In genomic region chr6:157159339-157159738, GRCh38 we compare ENCODE assay signal across 15 cellular contexts.
"Had no signal": no experiment of that assay in that cellular context is flagged by ENCODE, and none has a peak within 500 bp of the region (broad histone marks: within the 10 kb centered on the region; RNA-seq: fewer than 3 reads in every experiment).

No MANE protein-coding gene starts in this region.

- H3K4me1 ChIP-seq: spleen, tibial artery had no signal

- H3K9me3 ChIP-seq: spleen, tibial artery had no signal

- H3K4me3 ChIP-seq: spleen, tibial artery had no signal

- ATAC-seq: activated CD4-positive, alpha-beta T cell treated with anti-CD3 and anti-CD28 coated beads for 36 hours; left ventricle myocardium superior; naive thymus-derived CD8-positive, alpha-beta T cell had no signal

- H3K4me1 Mint-ChIP-seq: activated CD4-positive, alpha-beta T cell treated with anti-CD3 and anti-CD28 coated beads for 36 hours had no signal

- H3K27ac ChIP-seq: spleen, tibial artery, WERI-Rb-1 had no signal

- H3K27me3 Mint-ChIP-seq: activated CD4-positive, alpha-beta T cell treated with anti-CD3 and anti-CD28 coated beads for 36 hours; activated naive CD8-positive, alpha-beta T cell treated with anti-CD3 and anti-CD28 coated beads, Interleukin-2, amount 10 ng/mL, durations not matched to agents 7 days and 5 days; naive thymus-derived CD8-positive, alpha-beta T cell had no signal

- H3K27ac Mint-ChIP-seq: activated CD4-positive, alpha-beta T cell treated with anti-CD3 and anti-CD28 coated beads for 36 hours; activated naive CD8-positive, alpha-beta T cell treated with anti-CD3 and anti-CD28 coated beads, Interleukin-2, amount 10 ng/mL, durations not matched to agents 7 days and 5 days; activated T-helper 1 cell treated with anti-CD3 and anti-CD28 coated beads, Interleukin-12 subunit alpha, Interleukin-12 subunit beta, Interleukin-2, Interleukin-4 antibody, amounts not matched to agents 30 ng/mL and 10 ng/mL and 1 ng/mL, durations not matched to agents 14 hours and 24 hours and 36 hours had no signal

- DNase-seq: activated CD4-positive, alpha-beta T cell treated with anti-CD3 and anti-CD28 coated beads for 36 hours; activated CD4-positive, alpha-beta T cell treated with anti-CD3 and anti-CD28 coated beads, Interleukin-2, amount 50 U/mL, for 48 hours; activated naive CD8-positive, alpha-beta T cell treated with anti-CD3 and anti-CD28 coated beads, Interleukin-2, amount 10 ng/mL, durations not matched to agents 7 days and 5 days; activated T-cell treated with anti-CD3 and anti-CD28 coated beads for 4 hours; amygdala; erythroblast; head of caudate nucleus; left ventricle myocardium superior; naive thymus-derived CD8-positive, alpha-beta T cell; spleen; stimulated activated naive CD4-positive, alpha-beta T cell treated with Interleukin-2 at 50 U/mL for 16 hours; substantia nigra; tibial artery; WERI-Rb-1 had no signal

- H3K9me3 Mint-ChIP-seq: activated naive CD8-positive, alpha-beta T cell treated with anti-CD3 and anti-CD28 coated beads, Interleukin-2, amount 10 ng/mL, durations not matched to agents 7 days and 5 days; activated T-helper 1 cell treated with anti-CD3 and anti-CD28 coated beads, Interleukin-12 subunit alpha, Interleukin-12 subunit beta, Interleukin-2, Interleukin-4 antibody, amounts not matched to agents 30 ng/mL and 10 ng/mL and 1 ng/mL, durations not matched to agents 14 hours and 24 hours and 36 hours; naive thymus-derived CD8-positive, alpha-beta T cell had no signal

- H3K27me3 ChIP-seq: spleen, tibial artery had no signal

- H3K4me3 Mint-ChIP-seq: activated CD4-positive, alpha-beta T cell treated with anti-CD3 and anti-CD28 coated beads for 36 hours; activated naive CD8-positive, alpha-beta T cell treated with anti-CD3 and anti-CD28 coated beads, Interleukin-2, amount 10 ng/mL, durations not matched to agents 7 days and 5 days; activated T-helper 1 cell treated with anti-CD3 and anti-CD28 coated beads, Interleukin-12 subunit alpha, Interleukin-12 subunit beta, Interleukin-2, Interleukin-4 antibody, amounts not matched to agents 30 ng/mL and 10 ng/mL and 1 ng/mL, durations not matched to agents 14 hours and 24 hours and 36 hours; naive thymus-derived CD8-positive, alpha-beta T cell had no signal
